In genomic region chr14:36496346-36496745, GRCh38 we compare ENCODE assay signal across 33 cellular contexts. TPM values are rescaled to one million over a fixed set of nuclear protein-coding genes. Genes with fewer than 3 reads are reported as not detected.
"Had no signal": no experiment of that assay in that cellular context is flagged by ENCODE, and none has a peak within 500 bp of the region (broad histone marks: within the 10 kb centered on the region; RNA-seq: fewer than 3 reads in every experiment).

No MANE protein-coding gene starts in this region.

- ATAC-seq: Panc1, Right ventricle myocardium inferior, SK-N-SH treated with all-trans-retinoic acid at 6 μM for 48 hours, T-cell had no signal

- FAIRE-seq: RCC 7860 had no signal

- H3K27ac ChIP-seq: PC-9, RWPE1, SJCRH30 had no signal

- H3K4me1 ChIP-seq: SJCRH30 had no signal

- DNase-seq: Kasumi-1; KG1; MG63; NCI-H1048; NCI-H1105 treated with DMSO at 0.1 percent for 48 hours; NCI-H1436; NCI-H146; NCI-H1694; NCI-H1930; NCI-H2081 treated with DMSO at 0.1 percent for 48 hours; NCI-H2107; NCI-H2171; NCI-H226; NCI-H446 treated with DMSO at 0.1 percent for 48 hours; NCI-H510A; NCI-H526 treated with DMSO at 0.1 percent for 48 hours; NCI-H774; NK-92 treated with Interleukin-12 subunit alpha and Interleukin-12 subunit beta, amount 100 ng/mL, for 24 hours; PC-9; SHP77; SIG-M5; SJCRH30; T-cell had no signal

- H3K9me3 ChIP-seq: MG63, SJCRH30 had no signal

- H3K4me2 ChIP-seq: PC-9 had no signal

- H2AFZ ChIP-seq: PC-9 had no signal

- H3K36me3 ChIP-seq: MG63, SJCRH30 had no signal

- H3K4me3 ChIP-seq: MG63, PC-9, SJCRH30, SK-N-MC had no signal

RNA-seq across cellular contexts. Expression of gene NKX2-1, which starts 23.7 kb away (rescaled TPM):
- total RNA-seq: OCI-LY7; PC-9; Right ventricle myocardium inferior; RPMI7951; SJCRH30; SK-MEL-5; T-helper 1 cell treated with Interleukin-12 subunit alpha and Interleukin-12 subunit beta and Interleukin-4 antibody, amounts not matched to agents 30 ng/mL and 1 ng/mL, for 36 hours had no signal
